27 cellular contexts compared by ENCODE assay signal in genomic region chr10:34164029-34164428, GRCh38.
"Had no signal": no experiment of that assay in that cellular context is flagged by ENCODE, and none has a peak within 500 bp of the region (broad histone marks: within the 10 kb centered on the region; RNA-seq: fewer than 3 reads in every experiment).

No MANE protein-coding gene starts in this region.

- H3K27ac ChIP-seq: neural progenitor cell, ovary, parathyroid adenoma, psoas muscle, skin epidermis, spleen, suprapubic skin, testis, tibial artery, transverse colon, upper lobe of right lung, uterus had no signal

- H3K9me3 ChIP-seq: ovary, psoas muscle, suprapubic skin, testis, tibial artery, transverse colon, upper lobe of right lung, uterus had no signal

- ATAC-seq: natural killer cell; psoas muscle; right cardiac atrium; stimulated activated memory B cell treated with anti-CD40 and anti-IgM and Interleukin-4, amounts not matched to agents 10 μg/mL and 1 μg/mL and 100 μg/mL, for 72 hours; stimulated activated naive CD8-positive, alpha-beta T cell treated with anti-CD3 and anti-CD28 coated beads, Interleukin-15, amount 100 ng/mL, for 72 hours; stimulated activated naive CD8-positive, alpha-beta T cell treated with anti-CD3 and anti-CD28 coated beads, Interleukin-15, Interleukin-2, amounts not matched to agents 100 U/mL and 50 U/mL, for 24 hours; upper lobe of right lung had no signal

- DNase-seq: natural killer cell; occipital lobe; ovary; posterior cingulate gyrus; psoas muscle; right cardiac atrium; spleen; stimulated activated CD4-positive, alpha-beta T cell treated with anti-CD3 and anti-CD28 coated beads, Interleukin-12 subunit alpha, Interleukin-12 subunit beta, amount 100 ng/mL, for 4 hours; stimulated activated CD4-positive, alpha-beta T cell treated with anti-CD3 and anti-CD28 coated beads, Interleukin-1b, Interleukin-23, amount 100 ng/mL, for 48 hours; stimulated activated CD4-positive, alpha-beta T cell treated with anti-CD3 and anti-CD28 coated beads, Interleukin-4, amount 100 ng/mL, for 1 hour; stimulated activated CD4-positive, alpha-beta T cell treated with anti-CD3 and anti-CD28 coated beads, Interleukin-4, amount 100 ng/mL, for 4 hours; stimulated activated CD8-positive, alpha-beta memory T cell treated with anti-CD3 and anti-CD28 coated beads, Interleukin-4, amount 100 ng/mL, for 48 hours; stimulated activated naive CD4-positive, alpha-beta T cell; stimulated activated naive CD8-positive, alpha-beta T cell treated with anti-CD3 and anti-CD28 coated beads, Interleukin-15, amount 100 ng/mL, for 72 hours; stimulated activated naive CD8-positive, alpha-beta T cell treated with anti-CD3 and anti-CD28 coated beads, Interleukin-15, Interleukin-2, amounts not matched to agents 100 U/mL and 50 U/mL, for 24 hours; substantia nigra; testis; tibial artery; transverse colon; upper lobe of right lung; uterus had no signal

- H3K4me3 ChIP-seq: neural progenitor cell, ovary, psoas muscle, skin epidermis, smooth muscle cell, spleen, suprapubic skin, testis, tibial artery, transverse colon, upper lobe of right lung, uterus had no signal

- H3K4me1 ChIP-seq: parathyroid adenoma, psoas muscle, spleen, testis, tibial artery, transverse colon, upper lobe of right lung, uterus had no signal

- H3K36me3 ChIP-seq: neural progenitor cell, ovary, spleen, suprapubic skin, tibial artery, transverse colon, upper lobe of right lung, uterus had no signal

- H3K27me3 ChIP-seq: neural progenitor cell, ovary, spleen, suprapubic skin, testis, tibial artery, transverse colon, upper lobe of right lung, uterus had no signal

- H3K4me2 ChIP-seq: neural progenitor cell, smooth muscle cell had no signal

- H3K9ac ChIP-seq: neural progenitor cell, parathyroid adenoma had no signal

- H2AFZ ChIP-seq: neural progenitor cell, parathyroid adenoma had no signal
